ENCODE assay signal across 16 cellular contexts in the genomic region with DNA sequence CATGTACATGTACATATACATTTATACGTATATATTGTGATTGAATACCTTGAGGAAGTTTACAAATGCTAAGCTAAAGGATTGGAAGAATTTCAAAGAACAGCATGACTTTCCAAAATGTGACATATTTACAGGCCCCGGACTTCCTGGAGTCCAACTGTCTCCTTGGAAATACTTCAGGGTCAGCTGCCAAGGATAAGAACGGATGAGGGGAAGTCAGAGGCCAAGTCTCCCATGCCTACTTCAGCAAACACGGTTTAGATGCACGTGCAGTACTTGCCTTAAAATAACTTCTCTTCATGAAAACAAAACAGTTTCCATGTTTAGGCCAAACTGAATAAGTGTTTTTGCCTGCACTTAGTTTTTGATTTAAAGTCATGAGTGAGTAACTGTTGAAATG.
"Had no signal": no experiment of that assay in that cellular context is flagged by ENCODE, and none has a peak within 500 bp of the region (broad histone marks: within the 10 kb centered on the region; RNA-seq: fewer than 3 reads in every experiment).

No MANE protein-coding gene starts in this region.

- ATAC-seq: activated CD4-positive, alpha-beta T cell treated with anti-CD3 and anti-CD28 coated beads for 36 hours; gastrocnemius medialis; left lung; stimulated activated naive CD8-positive, alpha-beta T cell treated with anti-CD3 and anti-CD28 coated beads, Interleukin-15, amount 100 ng/mL, for 72 hours; T-helper 17 cell had no signal

- H3K36me3 ChIP-seq: cardiac muscle cell, colonic mucosa, gastrocnemius medialis, left lung, WERI-Rb-1 had no signal

- DNase-seq: activated CD4-positive, alpha-beta memory T cell treated with anti-CD3 and anti-CD28 coated beads for 36 hours; activated CD4-positive, alpha-beta T cell treated with anti-CD3 and anti-CD28 coated beads for 36 hours; activated naive CD4-positive, alpha-beta T cell treated with anti-CD3 and anti-CD28 coated beads, Interleukin-2, amount 10 ng/mL, durations not matched to agents 7 days and 5 days; activated T-cell treated with anti-CD3 and anti-CD28 coated beads, Interleukin-2, amount 50 U/mL, for 24 hours; colonic mucosa; effector CD4-positive, alpha-beta T cell; gastrocnemius medialis; left lung; nephron progenitor cell; sigmoid colon; stimulated activated CD4-positive, alpha-beta T cell treated with anti-CD3 and anti-CD28 coated beads, Interleukin-1b, Interleukin-23, amount 100 ng/mL, for 48 hours; stimulated activated naive CD8-positive, alpha-beta T cell treated with anti-CD3 and anti-CD28 coated beads, Interleukin-15, amount 100 ng/mL, for 72 hours; T-helper 17 cell; testis; WERI-Rb-1 had no signal

- H3K9me3 ChIP-seq: colonic mucosa, gastrocnemius medialis, left lung, sigmoid colon, testis had no signal

- H3K4me3 ChIP-seq: cardiac muscle cell, colonic mucosa, gastrocnemius medialis, left lung, sigmoid colon, testis had no signal

- H3K4me1 ChIP-seq: colonic mucosa, gastrocnemius medialis, left lung, sigmoid colon, testis had no signal

- H3K27me3 ChIP-seq: cardiac muscle cell, colonic mucosa, gastrocnemius medialis, left lung, sigmoid colon, testis had no signal
